In genomic region chr11:17457361-17458104, GRCh38 we compare ENCODE assay signal across 28 cellular contexts. TPM values are rescaled to one million over a fixed set of nuclear protein-coding genes. Genes with fewer than 3 reads are reported as not detected.
A peak's percentile ranks its signal among the peaks of the same experiment; 100 is the strongest.
DNase-seq lines count a peak whose midpoint lies in the region; ATAC-seq and TF ChIP-seq lines count a peak whose summit lies in the region.
"Had no signal": no experiment of that assay in that cellular context is flagged by ENCODE, and none has a peak within 500 bp of the region (broad histone marks: within the 10 kb centered on the region; RNA-seq: fewer than 3 reads in every experiment).

No MANE protein-coding gene starts in this region.

- peaks cover 22% of the 10 kb centered on the region for H3K27me3 Mint-ChIP-seq in activated naive CD8-positive, alpha-beta T cell treated with anti-CD3 and anti-CD28 coated beads, Interleukin-2, amount 10 ng/mL, durations not matched to agents 7 days and 5 days
- peaks cover 8% of the 10 kb centered on the region for H3K27me3 Mint-ChIP-seq in activated naive CD8-positive, alpha-beta T cell treated with anti-CD3 and anti-CD28 coated beads, Interleukin-2, amount 50 U/mL, for 24 hours
- H3K27me3 Mint-ChIP-seq in activated CD4-positive, alpha-beta memory T cell treated with anti-CD3 and anti-CD28 coated beads, Interleukin-2, amount 10 ng/mL, durations not matched to agents 7 days and 5 days, result peaks cover 20% of the 10 kb centered on the region

- no peak for ATAC-seq in activated naive CD8-positive, alpha-beta T cell treated with anti-CD3 and anti-CD28 coated beads, Interleukin-2, amount 10 ng/mL, durations not matched to agents 7 days and 5 days (ENCODE audit: low read depth)
- ATAC-seq in activated naive CD8-positive, alpha-beta T cell treated with anti-CD3 and anti-CD28 coated beads, Interleukin-2, amount 50 U/mL, for 24 hours, result no peak
- ATAC-seq in lower lobe of right lung, result no peak
- ATAC-seq: activated CD8-positive, alpha-beta T cell treated with anti-CD3 and anti-CD28 coated beads for 36 hours; left colon; stimulated activated effector memory CD8-positive, alpha-beta T cell treated with anti-CD3 and anti-CD28 coated beads, Interleukin-12 subunit alpha, Interleukin-12 subunit beta, amount 100 ng/mL, for 72 hours had no signal

- H3K36me3 ChIP-seq in WERI-Rb-1 (peaks cover 38% of the 10 kb centered on the region), lower lobe of right lung (no peaks in the 10 kb centered on the region)
- H3K36me3 ChIP-seq: suprapubic skin, uterus had no signal

- peak overlapping the region; percentile 3 for H3K27ac Mint-ChIP-seq in activated naive CD8-positive, alpha-beta T cell treated with anti-CD3 and anti-CD28 coated beads, Interleukin-2, amount 10 ng/mL, durations not matched to agents 7 days and 5 days
- no peak overlapping the region for H3K27ac Mint-ChIP-seq in activated naive CD8-positive, alpha-beta T cell treated with anti-CD3 and anti-CD28 coated beads, Interleukin-2, amount 50 U/mL, for 24 hours
- H3K27ac Mint-ChIP-seq in activated CD4-positive, alpha-beta memory T cell treated with anti-CD3 and anti-CD28 coated beads, Interleukin-2, amount 10 ng/mL, durations not matched to agents 7 days and 5 days, result no peak overlapping the region
- H3K27ac Mint-ChIP-seq: activated CD8-positive, alpha-beta T cell treated with anti-CD3 and anti-CD28 coated beads for 36 hours; naive B cell; stimulated activated effector memory CD8-positive, alpha-beta T cell treated with anti-CD3 and anti-CD28 coated beads, Interleukin-12 subunit alpha, Interleukin-12 subunit beta, amount 100 ng/mL, for 72 hours had no signal

- POLR2A ChIA-PET in activated naive CD8-positive, alpha-beta T cell treated with anti-CD3 and anti-CD28 coated beads, Interleukin-2, amount 10 ng/mL, durations not matched to agents 7 days and 5 days (lab: Charles Lee), result interaction anchor here (0.6 kb wide), 1 partner anchor 319 kb away, joined by 3 read pairs; no protein-coding TSS in a partner anchor
- POLR2A ChIA-PET in activated CD4-positive, alpha-beta memory T cell treated with anti-CD3 and anti-CD28 coated beads, Interleukin-2, amount 10 ng/mL, durations not matched to agents 7 days and 5 days (lab: Charles Lee), result no interaction called here

- CTCF ChIA-PET in activated CD4-positive, alpha-beta memory T cell treated with anti-CD3 and anti-CD28 coated beads, Interleukin-2, amount 10 ng/mL, durations not matched to agents 7 days and 5 days (lab: Charles Lee), result no interaction called here

- H3K4me3 ChIP-seq in WERI-Rb-1 (ENCODE audit: low read depth, low read length), result no peak overlapping the region
- no peak overlapping the region for H3K4me3 ChIP-seq in lower lobe of right lung
- H3K4me3 ChIP-seq: GM23248, smooth muscle cell, suprapubic skin, uterus had no signal

- intact Hi-C loops in lower lobe of right lung (cut with DNase I), result no loop called here

- no peaks in the 10 kb centered on the region for H3K4me1 ChIP-seq in lower lobe of right lung
- H3K4me1 ChIP-seq: suprapubic skin, uterus had no signal

- DNase-seq in activated naive CD8-positive, alpha-beta T cell treated with anti-CD3 and anti-CD28 coated beads, Interleukin-2, amount 10 ng/mL, durations not matched to agents 7 days and 5 days, result no peak
- no peak for DNase-seq in activated naive CD8-positive, alpha-beta T cell treated with anti-CD3 and anti-CD28 coated beads, Interleukin-2, amount 50 U/mL, for 24 hours
- DNase-seq in WERI-Rb-1 (peak; percentile 55), iPS-NIHi11 (ENCODE audit: low spot score) (peak; percentile 51), lower lobe of right lung (no peak), COLO668 (lab: John Stamatoyannopoulos, UW; ENCODE audit: unreplicated experiment) (no peak), mesenteric fat pad (ENCODE audit: low spot score) (no peak)
- DNase-seq in activated CD4-positive, alpha-beta memory T cell treated with anti-CD3 and anti-CD28 coated beads, Interleukin-2, amount 10 ng/mL, durations not matched to agents 7 days and 5 days, result no peak
- DNase-seq: activated CD4-positive, CD25-positive, alpha-beta regulatory T cell treated with anti-CD3 and anti-CD28 coated beads, Interleukin-2, amount 50 U/mL, for 72 hours; activated CD8-positive, alpha-beta T cell treated with anti-CD3 and anti-CD28 coated beads for 36 hours; Calu3; effector CD4-positive, alpha-beta T cell; GM23248; head of caudate nucleus; KG1; left colon; mesendoderm; naive B cell; NCI-H1694 treated with DMSO at 0.1 percent for 48 hours; NCI-H748 treated with DMSO at 0.1 percent for 48 hours; OCI-M1; uterus had no signal

- H3K4me1 Mint-ChIP-seq in activated naive CD8-positive, alpha-beta T cell treated with anti-CD3 and anti-CD28 coated beads, Interleukin-2, amount 10 ng/mL, durations not matched to agents 7 days and 5 days, result peaks cover 2% of the 10 kb centered on the region
- H3K4me1 Mint-ChIP-seq in activated naive CD8-positive, alpha-beta T cell treated with anti-CD3 and anti-CD28 coated beads, Interleukin-2, amount 50 U/mL, for 24 hours, result no peaks in the 10 kb centered on the region
- H3K4me1 Mint-ChIP-seq in activated CD4-positive, alpha-beta memory T cell treated with anti-CD3 and anti-CD28 coated beads, Interleukin-2, amount 10 ng/mL, durations not matched to agents 7 days and 5 days, result peaks cover 2% of the 10 kb centered on the region
- H3K4me1 Mint-ChIP-seq: naive B cell; stimulated activated effector memory CD8-positive, alpha-beta T cell treated with anti-CD3 and anti-CD28 coated beads, Interleukin-12 subunit alpha, Interleukin-12 subunit beta, amount 100 ng/mL, for 72 hours had no signal

- no peaks in the 10 kb centered on the region for H3K36me3 Mint-ChIP-seq in activated naive CD8-positive, alpha-beta T cell treated with anti-CD3 and anti-CD28 coated beads, Interleukin-2, amount 10 ng/mL, durations not matched to agents 7 days and 5 days
- H3K36me3 Mint-ChIP-seq in activated naive CD8-positive, alpha-beta T cell treated with anti-CD3 and anti-CD28 coated beads, Interleukin-2, amount 50 U/mL, for 24 hours (ENCODE audit: low read depth), result no peaks in the 10 kb centered on the region
- no peaks in the 10 kb centered on the region for H3K36me3 Mint-ChIP-seq in activated CD4-positive, alpha-beta memory T cell treated with anti-CD3 and anti-CD28 coated beads, Interleukin-2, amount 10 ng/mL, durations not matched to agents 7 days and 5 days (ENCODE audit: low read depth)
- H3K36me3 Mint-ChIP-seq: naive B cell; stimulated activated effector memory CD8-positive, alpha-beta T cell treated with anti-CD3 and anti-CD28 coated beads, Interleukin-12 subunit alpha, Interleukin-12 subunit beta, amount 100 ng/mL, for 72 hours had no signal

- H3K4me3 Mint-ChIP-seq in activated naive CD8-positive, alpha-beta T cell treated with anti-CD3 and anti-CD28 coated beads, Interleukin-2, amount 10 ng/mL, durations not matched to agents 7 days and 5 days, result no peak overlapping the region
- H3K4me3 Mint-ChIP-seq in activated naive CD8-positive, alpha-beta T cell treated with anti-CD3 and anti-CD28 coated beads, Interleukin-2, amount 50 U/mL, for 24 hours, result no peak overlapping the region
- H3K4me3 Mint-ChIP-seq in activated CD4-positive, alpha-beta memory T cell treated with anti-CD3 and anti-CD28 coated beads, Interleukin-2, amount 10 ng/mL, durations not matched to agents 7 days and 5 days, result no peak overlapping the region
- H3K4me3 Mint-ChIP-seq: activated CD8-positive, alpha-beta T cell treated with anti-CD3 and anti-CD28 coated beads for 36 hours; stimulated activated effector memory CD8-positive, alpha-beta T cell treated with anti-CD3 and anti-CD28 coated beads, Interleukin-12 subunit alpha, Interleukin-12 subunit beta, amount 100 ng/mL, for 72 hours had no signal

- peak overlapping the region; percentile 81 for H3K27ac ChIP-seq in WERI-Rb-1
- H3K27ac ChIP-seq in lower lobe of right lung, result no peak overlapping the region
- H3K27ac ChIP-seq: C4-2B, GM23248, suprapubic skin had no signal

- H3K27me3 ChIP-seq in WERI-Rb-1 (ENCODE audit: insufficient read depth, low read depth, severe bottlenecking) (no peaks in the 10 kb centered on the region), lower lobe of right lung (ENCODE audit: low read depth) (no peaks in the 10 kb centered on the region)
- H3K27me3 ChIP-seq: suprapubic skin, uterus had no signal

- H3K9me3 ChIP-seq in WERI-Rb-1 (ENCODE audit: severe bottlenecking) (no peaks in the 10 kb centered on the region), lower lobe of right lung (no peaks in the 10 kb centered on the region)
- H3K9me3 ChIP-seq: suprapubic skin, uterus had no signal

- no peaks in the 10 kb centered on the region for H3K9me3 Mint-ChIP-seq in activated naive CD8-positive, alpha-beta T cell treated with anti-CD3 and anti-CD28 coated beads, Interleukin-2, amount 10 ng/mL, durations not matched to agents 7 days and 5 days
- no peaks in the 10 kb centered on the region for H3K9me3 Mint-ChIP-seq in activated naive CD8-positive, alpha-beta T cell treated with anti-CD3 and anti-CD28 coated beads, Interleukin-2, amount 50 U/mL, for 24 hours
- no peaks in the 10 kb centered on the region for H3K9me3 Mint-ChIP-seq in activated CD4-positive, alpha-beta memory T cell treated with anti-CD3 and anti-CD28 coated beads, Interleukin-2, amount 10 ng/mL, durations not matched to agents 7 days and 5 days
- H3K9me3 Mint-ChIP-seq: activated CD8-positive, alpha-beta T cell treated with anti-CD3 and anti-CD28 coated beads for 36 hours; stimulated activated effector memory CD8-positive, alpha-beta T cell treated with anti-CD3 and anti-CD28 coated beads, Interleukin-12 subunit alpha, Interleukin-12 subunit beta, amount 100 ng/mL, for 72 hours had no signal

- TF ChIP-seq CTCF in WERI-Rb-1 (IDR thresholded peaks at IDR 0.05; ENCODE audit: low read depth, low read length) (no peak), lower lobe of right lung (IDR thresholded peaks at IDR 0.05) (no peak)

RNA-seq across cellular contexts. Expression of gene ABCC8, which starts 19.1 kb away (rescaled TPM):
- not detected for total RNA-seq in activated naive CD8-positive, alpha-beta T cell treated with anti-CD3 and anti-CD28 coated beads, Interleukin-2, amount 10 ng/mL, durations not matched to agents 7 days and 5 days
- 4.9 TPM for total RNA-seq in lower lobe of right lung
- not detected for total RNA-seq in activated CD4-positive, alpha-beta memory T cell treated with anti-CD3 and anti-CD28 coated beads, Interleukin-2, amount 10 ng/mL, durations not matched to agents 7 days and 5 days
- 0.58 TPM for total RNA-seq in mesenteric fat pad
- total RNA-seq: activated CD8-positive, alpha-beta T cell treated with anti-CD3 and anti-CD28 coated beads for 36 hours; epithelial cell of proximal tubule; GM23248; renal cortical epithelial cell; smooth muscle cell had no signal

Comparison
In these comparisons a context has a peak if more than half of its experiments do, and no peak if none do; other contexts are left out.
1. DNase-seq: peak in WERI-Rb-1 (single experiment) and iPS-NIHi11 (single experiment); none in activated naive CD8-positive, alpha-beta T cell treated with anti-CD3 and anti-CD28 coated beads, Interleukin-2, amount 10 ng/mL, durations not matched to agents 7 days and 5 days (single experiment), activated naive CD8-positive, alpha-beta T cell treated with anti-CD3 and anti-CD28 coated beads, Interleukin-2, amount 50 U/mL, for 24 hours (single experiment), lower lobe of right lung (single experiment), COLO668 (single experiment), activated CD4-positive, alpha-beta memory T cell treated with anti-CD3 and anti-CD28 coated beads, Interleukin-2, amount 10 ng/mL, durations not matched to agents 7 days and 5 days (single experiment) and mesenteric fat pad (single experiment).